Comparison of ENCODE assay signal across 8 cellular contexts in genomic region chr1:193558491-193559028, GRCh38.
DNase-seq lines count a peak whose midpoint lies in the region; ATAC-seq and TF ChIP-seq lines count a peak whose summit lies in the region.

No MANE protein-coding gene starts in this region.

- TF ChIP-seq CTCF in epithelial cell of esophagus (IDR thresholded peaks at IDR 0.05; ENCODE audit: insufficient read depth, low read depth, low read length, missing control alignments), result no peak

- DNase-seq in activated CD8-positive, alpha-beta memory T cell treated with anti-CD3 and anti-CD28 coated beads for 24 hours, result peak; percentile 79
- DNase-seq in activated CD8-positive, alpha-beta memory T cell treated with anti-CD3 and anti-CD28 coated beads, Interleukin-2, amount 50 U/mL, for 48 hours, result no peak
- peak; percentile 60 for DNase-seq in epithelial cell of esophagus (ENCODE audit: low read depth)
- DNase-seq in stimulated activated naive CD8-positive, alpha-beta T cell treated with anti-CD3 and anti-CD28 coated beads, Interleukin-15, Interleukin-2, amounts not matched to agents 100 U/mL and 50 U/mL, for 24 hours, result peak; percentile 20
- no peak for DNase-seq in NCI-H2081 treated with DMSO at 0.1 percent for 48 hours (lab: John Stamatoyannopoulos, UW)
- no peak for DNase-seq in NCI-H510A treated with DMSO at 0.1 percent for 48 hours (lab: John Stamatoyannopoulos, UW)

- peak; percentile 93 for ATAC-seq in SK-N-SH treated with all-trans-retinoic acid at 6 μM for 48 hours
- ATAC-seq in stimulated activated naive CD8-positive, alpha-beta T cell treated with anti-CD3 and anti-CD28 coated beads, Interleukin-15, Interleukin-2, amounts not matched to agents 100 U/mL and 50 U/mL, for 24 hours, result peak; percentile 77
- ATAC-seq in GM21786 (IDR thresholded peaks at IDR 0.05; ENCODE audit: unreplicated experiment), result no peak

- H3K4me3 ChIP-seq in epithelial cell of esophagus (ENCODE audit: low read length), result no peak overlapping the region

TF ChIP-seq in SK-N-SH treated with all-trans-retinoic acid at 6 μM for 48 hours, 23 proteins besides CTCF, POLR2A, EP300 and RAD21:
- TF ChIP-seq ZFP30 (CRISPR knock-in tag; IDR thresholded peaks at IDR 0.05) (no peak), TOX (CRISPR knock-in tag; IDR thresholded peaks at IDR 0.05; ENCODE audit: borderline replicate concordance) (peak; percentile 5; the same call in 1 of the 2 replicates), PPARA (CRISPR knock-in tag; IDR thresholded peaks at IDR 0.05; ENCODE audit: borderline replicate concordance) (no peak)

Comparison
In these comparisons a context has a peak if more than half of its experiments do, and no peak if none do; other contexts are left out.
1. DNase-seq: peak in activated CD8-positive, alpha-beta memory T cell treated with anti-CD3 and anti-CD28 coated beads for 24 hours (single experiment), epithelial cell of esophagus (single experiment) and stimulated activated naive CD8-positive, alpha-beta T cell treated with anti-CD3 and anti-CD28 coated beads, Interleukin-15, Interleukin-2, amounts not matched to agents 100 U/mL and 50 U/mL, for 24 hours (single experiment); none in activated CD8-positive, alpha-beta memory T cell treated with anti-CD3 and anti-CD28 coated beads, Interleukin-2, amount 50 U/mL, for 48 hours (single experiment), NCI-H2081 treated with DMSO at 0.1 percent for 48 hours (single experiment) and NCI-H510A treated with DMSO at 0.1 percent for 48 hours (single experiment).